In the genomic region with DNA sequence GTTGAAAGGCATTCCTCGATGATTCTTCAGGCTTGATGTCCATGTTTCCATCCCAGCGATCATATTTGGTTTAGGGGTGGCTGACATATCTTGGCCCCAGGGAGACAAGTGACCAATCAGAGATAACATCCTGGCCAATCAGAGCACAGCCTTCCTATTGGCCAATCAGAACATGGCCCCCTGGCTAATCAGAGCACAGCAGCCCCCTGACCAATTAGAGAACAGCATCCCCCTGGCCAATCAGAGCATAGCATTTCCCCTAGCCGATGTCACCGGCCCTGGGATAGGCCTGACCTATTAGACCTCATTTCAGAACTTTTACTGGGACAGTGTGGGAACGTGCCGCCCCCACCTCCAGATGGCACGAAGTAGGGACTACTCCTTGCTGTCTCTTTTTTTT, we compare ENCODE assay signal across 1 cellular context.
TF ChIP-seq lines count a peak whose summit lies in the region.

No MANE protein-coding gene starts in this region.

TF ChIP-seq in HCT116, 20 proteins besides CTCF, POLR2A, EP300 and RAD21 (continued from another document):
- TF ChIP-seq REST (IDR thresholded peaks at IDR 0.05; ENCODE audit: low read depth) (no peak), ATF3 (IDR thresholded peaks at IDR 0.05) (no peak), EZH2 (IDR thresholded peaks at IDR 0.05) (no peak), EGR1 (IDR thresholded peaks at IDR 0.05; ENCODE audit: low read depth) (no peak), FOSL1 (IDR thresholded peaks at IDR 0.05; ENCODE audit: low read depth) (no peak), POLR2AphosphoS5 (IDR thresholded peaks at IDR 0.05; ENCODE audit: low read depth, low read length) (no peak), ZFX (IDR thresholded peaks at IDR 0.05) (no peak), TCF7L2 (IDR thresholded peaks at IDR 0.05; ENCODE audit: borderline replicate concordance, extremely low read depth, insufficient read depth, insufficient read length) (no peak), EZH2phosphoT487 (IDR thresholded peaks at IDR 0.05; ENCODE audit: borderline replicate concordance) (no peak), JUND (IDR thresholded peaks at IDR 0.05) (no peak), SRF (IDR thresholded peaks at IDR 0.05; ENCODE audit: low read depth) (no peak), SIN3A (IDR thresholded peaks at IDR 0.05; ENCODE audit: low read depth) (no peak), SP1 (IDR thresholded peaks at IDR 0.05; ENCODE audit: low read depth) (no peak), YY1 (IDR thresholded peaks at IDR 0.05; ENCODE audit: extremely low read depth, insufficient replicate concordance, low read depth, low read length) (no peak)
- TF ChIP-seq, protein P1, sequence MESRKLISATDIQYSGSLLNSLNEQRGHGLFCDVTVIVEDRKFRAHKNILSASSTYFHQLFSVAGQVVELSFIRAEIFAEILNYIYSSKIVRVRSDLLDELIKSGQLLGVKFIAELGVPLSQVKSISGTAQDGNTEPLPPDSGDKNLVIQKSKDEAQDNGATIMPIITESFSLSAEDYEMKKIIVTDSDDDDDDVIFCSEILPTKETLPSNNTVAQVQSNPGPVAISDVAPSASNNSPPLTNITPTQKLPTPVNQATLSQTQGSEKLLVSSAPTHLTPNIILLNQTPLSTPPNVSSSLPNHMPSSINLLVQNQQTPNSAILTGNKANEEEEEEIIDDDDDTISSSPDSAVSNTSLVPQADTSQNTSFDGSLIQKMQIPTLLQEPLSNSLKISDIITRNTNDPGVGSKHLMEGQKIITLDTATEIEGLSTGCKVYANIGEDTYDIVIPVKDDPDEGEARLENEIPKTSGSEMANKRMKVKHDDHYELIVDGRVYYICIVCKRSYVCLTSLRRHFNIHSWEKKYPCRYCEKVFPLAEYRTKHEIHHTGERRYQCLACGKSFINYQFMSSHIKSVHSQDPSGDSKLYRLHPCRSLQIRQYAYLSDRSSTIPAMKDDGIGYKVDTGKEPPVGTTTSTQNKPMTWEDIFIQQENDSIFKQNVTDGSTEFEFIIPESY (IDR thresholded peaks at IDR 0.05; ENCODE audit: extremely low read depth, insufficient replicate concordance, low read length), result no peak
- TF ChIP-seq, protein P2, sequence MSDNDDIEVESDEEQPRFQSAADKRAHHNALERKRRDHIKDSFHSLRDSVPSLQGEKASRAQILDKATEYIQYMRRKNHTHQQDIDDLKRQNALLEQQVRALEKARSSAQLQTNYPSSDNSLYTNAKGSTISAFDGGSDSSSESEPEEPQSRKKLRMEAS (IDR thresholded peaks at IDR 0.05), result no peak
